ENCODE assay signal across 1 cellular context in the genomic region with DNA sequence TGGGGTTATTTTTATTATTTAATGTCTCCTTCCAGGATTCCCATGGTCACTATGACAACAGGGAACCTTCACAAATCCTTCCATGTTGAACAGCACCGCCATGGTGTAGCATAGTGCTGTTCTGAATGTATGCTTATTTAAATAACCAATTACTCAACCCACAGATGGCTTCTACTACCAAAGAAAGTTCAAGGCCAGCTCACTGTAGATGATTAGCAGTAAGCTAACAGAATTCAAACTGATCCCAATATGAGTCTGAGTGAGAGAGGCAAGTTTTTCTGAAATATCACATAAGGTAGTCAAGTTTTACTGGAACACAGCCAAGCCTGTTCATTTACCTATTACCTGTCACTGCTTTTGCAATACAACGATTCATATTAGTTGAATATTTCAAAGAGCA.
TF ChIP-seq lines count a peak whose summit lies in the region.

No MANE protein-coding gene starts in this region.

TF ChIP-seq in GM23338, 12 proteins besides CTCF, POLR2A, EP300 and RAD21:
- TF ChIP-seq, protein P1, sequence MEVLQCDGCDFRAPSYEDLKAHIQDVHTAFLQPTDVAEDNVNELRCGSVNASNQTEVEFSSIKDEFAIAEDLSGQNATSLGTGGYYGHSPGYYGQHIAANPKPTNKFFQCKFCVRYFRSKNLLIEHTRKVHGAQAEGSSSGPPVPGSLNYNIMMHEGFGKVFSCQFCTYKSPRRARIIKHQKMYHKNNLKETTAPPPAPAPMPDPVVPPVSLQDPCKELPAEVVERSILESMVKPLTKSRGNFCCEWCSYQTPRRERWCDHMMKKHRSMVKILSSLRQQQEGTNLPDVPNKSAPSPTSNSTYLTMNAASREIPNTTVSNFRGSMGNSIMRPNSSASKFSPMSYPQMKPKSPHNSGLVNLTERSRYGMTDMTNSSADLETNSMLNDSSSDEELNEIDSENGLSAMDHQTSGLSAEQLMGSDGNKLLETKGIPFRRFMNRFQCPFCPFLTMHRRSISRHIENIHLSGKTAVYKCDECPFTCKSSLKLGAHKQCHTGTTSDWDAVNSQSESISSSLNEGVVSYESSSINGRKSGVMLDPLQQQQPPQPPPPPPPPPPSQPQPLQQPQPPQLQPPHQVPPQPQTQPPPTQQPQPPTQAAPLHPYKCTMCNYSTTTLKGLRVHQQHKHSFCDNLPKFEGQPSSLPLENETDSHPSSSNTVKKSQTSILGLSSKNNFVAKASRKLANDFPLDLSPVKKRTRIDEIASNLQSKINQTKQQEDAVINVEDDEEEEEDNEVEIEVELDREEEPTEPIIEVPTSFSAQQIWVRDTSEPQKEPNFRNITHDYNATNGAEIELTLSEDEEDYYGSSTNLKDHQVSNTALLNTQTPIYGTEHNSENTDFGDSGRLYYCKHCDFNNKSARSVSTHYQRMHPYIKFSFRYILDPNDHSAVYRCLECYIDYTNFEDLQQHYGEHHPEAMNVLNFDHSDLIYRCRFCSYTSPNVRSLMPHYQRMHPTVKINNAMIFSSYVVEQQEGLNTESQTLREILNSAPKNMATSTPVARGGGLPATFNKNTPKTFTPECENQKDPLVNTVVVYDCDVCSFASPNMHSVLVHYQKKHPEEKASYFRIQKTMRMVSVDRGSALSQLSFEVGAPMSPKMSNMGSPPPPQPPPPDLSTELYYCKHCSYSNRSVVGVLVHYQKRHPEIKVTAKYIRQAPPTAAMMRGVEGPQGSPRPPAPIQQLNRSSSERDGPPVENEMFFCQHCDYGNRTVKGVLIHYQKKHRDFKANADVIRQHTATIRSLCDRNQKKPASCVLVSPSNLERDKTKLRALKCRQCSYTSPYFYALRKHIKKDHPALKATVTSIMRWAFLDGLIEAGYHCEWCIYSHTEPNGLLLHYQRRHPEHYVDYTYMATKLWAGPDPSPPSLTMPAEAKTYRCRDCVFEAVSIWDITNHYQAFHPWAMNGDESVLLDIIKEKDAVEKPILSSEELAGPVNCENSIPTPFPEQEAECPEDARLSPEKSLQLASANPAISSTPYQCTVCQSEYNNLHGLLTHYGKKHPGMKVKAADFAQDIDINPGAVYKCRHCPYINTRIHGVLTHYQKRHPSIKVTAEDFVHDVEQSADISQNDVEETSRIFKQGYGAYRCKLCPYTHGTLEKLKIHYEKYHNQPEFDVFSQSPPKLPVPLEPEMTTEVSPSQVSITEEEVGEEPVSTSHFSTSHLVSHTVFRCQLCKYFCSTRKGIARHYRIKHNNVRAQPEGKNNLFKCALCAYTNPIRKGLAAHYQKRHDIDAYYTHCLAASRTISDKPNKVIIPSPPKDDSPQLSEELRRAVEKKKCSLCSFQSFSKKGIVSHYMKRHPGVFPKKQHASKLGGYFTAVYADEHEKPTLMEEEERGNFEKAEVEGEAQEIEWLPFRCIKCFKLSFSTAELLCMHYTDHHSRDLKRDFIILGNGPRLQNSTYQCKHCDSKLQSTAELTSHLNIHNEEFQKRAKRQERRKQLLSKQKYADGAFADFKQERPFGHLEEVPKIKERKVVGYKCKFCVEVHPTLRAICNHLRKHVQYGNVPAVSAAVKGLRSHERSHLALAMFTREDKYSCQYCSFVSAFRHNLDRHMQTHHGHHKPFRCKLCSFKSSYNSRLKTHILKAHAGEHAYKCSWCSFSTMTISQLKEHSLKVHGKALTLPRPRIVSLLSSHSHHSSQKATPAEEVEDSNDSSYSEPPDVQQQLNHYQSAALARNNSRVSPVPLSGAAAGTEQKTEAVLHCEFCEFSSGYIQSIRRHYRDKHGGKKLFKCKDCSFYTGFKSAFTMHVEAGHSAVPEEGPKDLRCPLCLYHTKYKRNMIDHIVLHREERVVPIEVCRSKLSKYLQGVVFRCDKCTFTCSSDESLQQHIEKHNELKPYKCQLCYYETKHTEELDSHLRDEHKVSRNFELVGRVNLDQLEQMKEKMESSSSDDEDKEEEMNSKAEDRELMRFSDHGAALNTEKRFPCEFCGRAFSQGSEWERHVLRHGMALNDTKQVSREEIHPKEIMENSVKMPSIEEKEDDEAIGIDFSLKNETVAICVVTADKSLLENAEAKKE (CRISPR knock-in tag; IDR thresholded peaks at IDR 0.05): no peak
- TF ChIP-seq ZNF331 (CRISPR knock-in tag; IDR thresholded peaks at IDR 0.05; ENCODE audit: low read depth) (no peak), NANOG (IDR thresholded peaks at IDR 0.05; ENCODE audit: borderline replicate concordance) (no peak), EZH2 (IDR thresholded peaks at IDR 0.05; ENCODE audit: low read depth, unreplicated experiment) (no peak), ZNF114 (CRISPR knock-in tag; IDR thresholded peaks at IDR 0.05) (no peak), JUNB (IDR thresholded peaks at IDR 0.05; ENCODE audit: unreplicated experiment) (no peak), POLR2AphosphoS5 (IDR thresholded peaks at IDR 0.05; ENCODE audit: low read depth) (no peak), CREB1 (CRISPR knock-in tag; IDR thresholded peaks at IDR 0.05; ENCODE audit: low read depth) (no peak), STAT1 (IDR thresholded peaks at IDR 0.05; ENCODE audit: unreplicated experiment) (no peak)
- TF ChIP-seq, protein P2, sequence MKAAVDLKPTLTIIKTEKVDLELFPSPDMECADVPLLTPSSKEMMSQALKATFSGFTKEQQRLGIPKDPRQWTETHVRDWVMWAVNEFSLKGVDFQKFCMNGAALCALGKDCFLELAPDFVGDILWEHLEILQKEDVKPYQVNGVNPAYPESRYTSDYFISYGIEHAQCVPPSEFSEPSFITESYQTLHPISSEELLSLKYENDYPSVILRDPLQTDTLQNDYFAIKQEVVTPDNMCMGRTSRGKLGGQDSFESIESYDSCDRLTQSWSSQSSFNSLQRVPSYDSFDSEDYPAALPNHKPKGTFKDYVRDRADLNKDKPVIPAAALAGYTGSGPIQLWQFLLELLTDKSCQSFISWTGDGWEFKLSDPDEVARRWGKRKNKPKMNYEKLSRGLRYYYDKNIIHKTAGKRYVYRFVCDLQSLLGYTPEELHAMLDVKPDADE (IDR thresholded peaks at IDR 0.05): no peak
- TF ChIP-seq, protein P3, sequence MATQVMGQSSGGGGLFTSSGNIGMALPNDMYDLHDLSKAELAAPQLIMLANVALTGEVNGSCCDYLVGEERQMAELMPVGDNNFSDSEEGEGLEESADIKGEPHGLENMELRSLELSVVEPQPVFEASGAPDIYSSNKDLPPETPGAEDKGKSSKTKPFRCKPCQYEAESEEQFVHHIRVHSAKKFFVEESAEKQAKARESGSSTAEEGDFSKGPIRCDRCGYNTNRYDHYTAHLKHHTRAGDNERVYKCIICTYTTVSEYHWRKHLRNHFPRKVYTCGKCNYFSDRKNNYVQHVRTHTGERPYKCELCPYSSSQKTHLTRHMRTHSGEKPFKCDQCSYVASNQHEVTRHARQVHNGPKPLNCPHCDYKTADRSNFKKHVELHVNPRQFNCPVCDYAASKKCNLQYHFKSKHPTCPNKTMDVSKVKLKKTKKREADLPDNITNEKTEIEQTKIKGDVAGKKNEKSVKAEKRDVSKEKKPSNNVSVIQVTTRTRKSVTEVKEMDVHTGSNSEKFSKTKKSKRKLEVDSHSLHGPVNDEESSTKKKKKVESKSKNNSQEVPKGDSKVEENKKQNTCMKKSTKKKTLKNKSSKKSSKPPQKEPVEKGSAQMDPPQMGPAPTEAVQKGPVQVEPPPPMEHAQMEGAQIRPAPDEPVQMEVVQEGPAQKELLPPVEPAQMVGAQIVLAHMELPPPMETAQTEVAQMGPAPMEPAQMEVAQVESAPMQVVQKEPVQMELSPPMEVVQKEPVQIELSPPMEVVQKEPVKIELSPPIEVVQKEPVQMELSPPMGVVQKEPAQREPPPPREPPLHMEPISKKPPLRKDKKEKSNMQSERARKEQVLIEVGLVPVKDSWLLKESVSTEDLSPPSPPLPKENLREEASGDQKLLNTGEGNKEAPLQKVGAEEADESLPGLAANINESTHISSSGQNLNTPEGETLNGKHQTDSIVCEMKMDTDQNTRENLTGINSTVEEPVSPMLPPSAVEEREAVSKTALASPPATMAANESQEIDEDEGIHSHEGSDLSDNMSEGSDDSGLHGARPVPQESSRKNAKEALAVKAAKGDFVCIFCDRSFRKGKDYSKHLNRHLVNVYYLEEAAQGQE (IDR thresholded peaks at IDR 0.05; ENCODE audit: unreplicated experiment): no peak
